In the genomic region with DNA sequence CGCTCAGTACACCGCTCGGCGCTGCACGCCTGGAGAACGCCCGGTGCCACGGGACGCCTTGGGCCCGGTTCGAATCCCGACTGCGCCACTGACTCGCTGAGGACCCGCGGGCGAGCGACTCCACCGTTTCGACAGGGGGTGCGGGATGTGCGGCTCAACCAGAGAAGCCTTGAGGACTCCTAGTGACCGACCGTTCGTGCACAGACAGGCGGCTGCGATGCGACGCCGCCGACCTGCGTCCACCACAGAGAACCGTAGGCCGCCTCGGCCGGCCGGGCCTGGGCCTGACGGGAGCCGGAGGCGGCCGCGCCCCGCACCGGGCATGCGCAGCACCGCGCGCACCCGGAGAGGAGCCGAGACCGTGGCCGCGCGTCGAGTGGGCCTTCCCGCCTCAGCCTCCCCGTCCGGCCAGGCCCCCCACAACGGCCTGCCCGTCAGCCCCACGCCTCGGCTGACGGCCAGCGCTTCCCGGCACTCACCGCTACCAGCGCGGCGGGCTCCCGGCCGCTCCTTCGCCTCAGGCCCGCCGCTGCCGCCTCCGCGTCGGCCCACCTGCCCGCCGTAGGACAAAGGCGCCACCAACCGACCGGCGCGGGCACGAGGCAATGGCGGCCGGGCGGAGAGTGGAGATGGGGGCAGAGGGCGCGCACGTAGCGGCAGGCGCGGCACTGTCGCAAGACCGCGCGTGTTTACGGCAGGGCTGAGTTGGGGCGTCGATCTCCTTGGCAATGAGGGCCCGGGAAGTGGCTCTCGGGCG, we compare ENCODE assay signal across 8 cellular contexts. TPM values are rescaled to one million over a fixed set of nuclear protein-coding genes. Genes with fewer than 3 reads are reported as not detected.
DNase-seq lines count a peak whose midpoint lies in the region; ATAC-seq and TF ChIP-seq lines count a peak whose summit lies in the region.

A gene (minus strand): TSS at position 625 of the 757 bp plus-strand sequence. CDS start 10,538 bp downstream, outside the sequence.

- in situ Hi-C loops in GM13976 (cut with MboI; ENCODE audit: low sequenced_read_pairs, unreplicated experiment): no loop called here

- H3K27ac Mint-ChIP-seq in progenitor cell of endocrine pancreas: peak within 1 kb of the TSS; percentile 95

- peak; percentile 66 for TF ChIP-seq CTCF in GM13976 (IDR thresholded peaks at IDR 0.05; ENCODE audit: borderline replicate concordance, control extremely low read depth, extremely low read depth, insufficient read depth, missing control alignments)
- TF ChIP-seq CTCF in progenitor cell of endocrine pancreas (IDR thresholded peaks at IDR 0.05; ENCODE audit: unreplicated experiment): peak; percentile 20

- peak; percentile 96 for DNase-seq in GM13976 (ENCODE audit: low spot score)
- DNase-seq in NCI-H146 (lab: John Stamatoyannopoulos, UW): peak; percentile 98
- peak; percentile 85 to 96 (median 90) for DNase-seq in T-helper 1 cell
- DNase-seq in amniotic epithelial cell (ENCODE audit: low read depth): peak; percentile 95
- DNase-seq in left cardiac atrium: peak; percentile 97
- DNase-seq in progenitor cell of endocrine pancreas (ENCODE audit: low spot score, unreplicated experiment): peak; percentile 92
- peak; percentile 96 for DNase-seq in ureter (ENCODE audit: low spot score)

- H3K36me3 Mint-ChIP-seq in progenitor cell of endocrine pancreas (ENCODE audit: insufficient read depth): no peaks in the 10 kb centered on the region

- H3K9me3 Mint-ChIP-seq in progenitor cell of endocrine pancreas (ENCODE audit: low read depth): no peaks in the 10 kb centered on the region

- H3K4me3 Mint-ChIP-seq in progenitor cell of endocrine pancreas (ENCODE audit: low read depth): peak within 1 kb of the TSS; percentile 89

- peaks cover 33% of the 10 kb centered on the region for H3K4me1 Mint-ChIP-seq in progenitor cell of endocrine pancreas (ENCODE audit: low read depth)

- H3K27me3 Mint-ChIP-seq in progenitor cell of endocrine pancreas: no peaks in the 10 kb centered on the region

- intact Hi-C loops in left cardiac atrium (cut with DNase I): no loop called here

- peak; percentile 78 for ATAC-seq in HG02870 (IDR thresholded peaks at IDR 0.05; ENCODE audit: unreplicated experiment)
- peak; percentile 98 to 99 for ATAC-seq in left cardiac atrium

RNA-seq across cellular contexts. Expression of the gene that starts here (rescaled TPM):
- 10 to 100 TPM; 19.6 to 21.1 TPM for total RNA-seq in left cardiac atrium
- 52.5 and 58.7 TPM in 2 replicates for total RNA-seq in progenitor cell of endocrine pancreas
- 30.0 TPM for total RNA-seq in ureter

Comparison
In these comparisons a context has a peak if more than half of its experiments do, and no peak if none do; other contexts are left out.
1. Peak in every context shown above with its lines: DNase-seq and ATAC-seq.